In the genomic region with DNA sequence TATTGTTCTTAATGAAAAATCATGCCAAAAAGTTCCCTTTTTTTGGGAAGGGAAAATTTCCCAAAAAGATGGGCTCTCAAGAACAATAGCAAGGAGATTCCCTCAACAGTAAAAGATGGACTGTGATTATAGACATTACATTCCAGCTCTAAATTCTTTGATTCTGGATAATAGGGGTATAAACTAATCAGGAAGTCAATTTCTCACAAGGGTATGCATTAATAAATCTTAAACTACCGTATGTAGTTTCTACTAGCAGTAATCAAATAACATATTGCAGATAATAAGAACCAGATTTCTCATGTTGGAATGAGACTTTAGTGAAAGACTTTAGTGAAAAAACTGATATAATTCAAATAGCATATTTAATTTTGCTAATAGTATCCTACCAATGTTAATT, we compare ENCODE assay signal across 26 cellular contexts.
DNase-seq lines count a peak whose midpoint lies in the region; ATAC-seq and TF ChIP-seq lines count a peak whose summit lies in the region.
"Had no signal": no experiment of that assay in that cellular context is flagged by ENCODE, and none has a peak within 500 bp of the region (broad histone marks: within the 10 kb centered on the region; RNA-seq: fewer than 3 reads in every experiment).

No MANE protein-coding gene starts in this region.

- DNase-seq in SK-N-SH (no peak), mucosa of gallbladder (ENCODE audit: low spot score) (no peak)
- DNase-seq: 8988T; AML-193; BE2C; C1 segment of cervical spinal cord; Caco-2; Calu3; CD4-positive, alpha-beta memory T cell; CD4-positive, alpha-beta T cell; CD4-positive, CD25-positive, alpha-beta regulatory T cell; CD8-positive, alpha-beta memory T cell; CD8-positive, alpha-beta T cell; COR-L47; DMS 273 treated with DMSO at 0.1 percent for 48 hours; DMS153; DMS53; DND-41; EL had no signal

- peak; percentile 40; the same call in 2 of the 3 replicates for ATAC-seq in SK-N-SH treated with all-trans-retinoic acid at 6 μM for 48 hours
- ATAC-seq: A549; CD8-positive, alpha-beta T cell had no signal

- H3K27me3 ChIP-seq in SK-N-SH (ENCODE audit: insufficient read depth) (no peaks in the 10 kb centered on the region), Loucy (ENCODE audit: insufficient read depth, low read length, poor library complexity, severe bottlenecking) (no peaks in the 10 kb centered on the region)
- H3K27me3 ChIP-seq: BE2C; BLaER1; BLaER1 treated with 17β-estradiol and CSF1 and Interleukin-3, amounts not matched to agents 10 nM and 100 nM had no signal

- no peak overlapping the region for H3K27ac ChIP-seq in SK-N-SH (ENCODE audit: low read depth in 2 of 2, low read length in 1 of 2)
- H3K27ac ChIP-seq: 22Rv1; A549; BLaER1; BLaER1 treated with 17β-estradiol and CSF1 and Interleukin-3, amounts not matched to agents 10 nM and 100 nM; C4-2B had no signal

- WGBS in SK-N-SH (ENCODE audit: low lambda C conversion rate), result 0% methylated on average over 1 of the region's 1 CpG

- no peak for TF ChIP-seq EP300 in SK-N-SH (IDR thresholded peaks at IDR 0.05; ENCODE audit: borderline replicate concordance in 1 of 2, low read depth in 1 of 2, low read length in 1 of 2)

- POLR2A ChIA-PET in SK-N-SH (lab: Yijun Ruan, JAX), result no interaction called here

- H3K9me2 ChIP-seq in SK-N-SH (no peaks in the 10 kb centered on the region), Loucy (replicated peaks; ENCODE audit: low read depth, low read length) (no peaks in the 10 kb centered on the region)

- TF ChIP-seq RAD21 in SK-N-SH (IDR thresholded peaks at IDR 0.05; ENCODE audit: low read length), result no peak

- H3F3A ChIP-seq in SK-N-SH (replicated peaks; ENCODE audit: insufficient read depth) (no peaks in the 10 kb centered on the region), Loucy (ENCODE audit: low read depth) (peaks cover 20% of the 10 kb centered on the region)

- H3K9me3 ChIP-seq in SK-N-SH (no peaks in the 10 kb centered on the region), Loucy (ENCODE audit: insufficient read depth, low read depth, low read length) (peaks cover 4% of the 10 kb centered on the region; the same call in 1 of the 2 replicates)
- H3K9me3 ChIP-seq: A549; BE2C; BLaER1; BLaER1 treated with 17β-estradiol and CSF1 and Interleukin-3, amounts not matched to agents 10 nM and 100 nM; Caco-2 had no signal

- H3K36me3 ChIP-seq in SK-N-SH (replicated peaks in 1 of 2; ENCODE audit: control insufficient read depth in 1 of 2, insufficient read depth in 2 of 2, low read length in 1 of 2) (no peaks in the 10 kb centered on the region), Loucy (ENCODE audit: insufficient read depth, low read length) (no peaks in the 10 kb centered on the region)
- H3K36me3 ChIP-seq: BE2C; BLaER1; BLaER1 treated with 17β-estradiol and CSF1 and Interleukin-3, amounts not matched to agents 10 nM and 100 nM had no signal

- H4K20me1 ChIP-seq in SK-N-SH (ENCODE audit: insufficient read depth), result no peaks in the 10 kb centered on the region
- no peaks in the 10 kb centered on the region for H4K20me1 ChIP-seq in Loucy (ENCODE audit: insufficient read depth, low read length, poor library complexity, severe bottlenecking)
- H4K20me1 ChIP-seq: BLaER1; BLaER1 treated with 17β-estradiol and CSF1 and Interleukin-3, amounts not matched to agents 10 nM and 100 nM had no signal

- TF ChIP-seq CTCF in SK-N-SH (IDR thresholded peaks at IDR 0.05) (no peak), Loucy (conservative IDR thresholded peaks at IDR 0.05; ENCODE audit: low read length) (no peak)

- H2AFZ ChIP-seq in SK-N-SH (ENCODE audit: low read depth), result no peak overlapping the region
- H2AFZ ChIP-seq in Loucy (ENCODE audit: low read length), result no peak overlapping the region

- H3K79me2 ChIP-seq in SK-N-SH (ENCODE audit: insufficient read depth), result no peaks in the 10 kb centered on the region
- no peaks in the 10 kb centered on the region for H3K79me2 ChIP-seq in Loucy (ENCODE audit: insufficient read depth, low read length)

- H3K4me2 ChIP-seq in SK-N-SH, result no peak overlapping the region
- peak overlapping the region; percentile 43 for H3K4me2 ChIP-seq in Loucy (ENCODE audit: low read depth, low read length, poor library complexity, severe bottlenecking)
- H3K4me2 ChIP-seq: A549; BLaER1; BLaER1 treated with 17β-estradiol and CSF1 and Interleukin-3, amounts not matched to agents 10 nM and 100 nM had no signal

- CTCF ChIA-PET in SK-N-SH (lab: Yijun Ruan, JAX), result no interaction called here

- no peak overlapping the region for H3K9ac ChIP-seq in SK-N-SH
- H3K9ac ChIP-seq in Loucy (ENCODE audit: low read depth, low read length, poor library complexity, severe bottlenecking), result peak overlapping the region; percentile 9
- H3K9ac ChIP-seq: BLaER1; BLaER1 treated with 17β-estradiol and CSF1 and Interleukin-3, amounts not matched to agents 10 nM and 100 nM had no signal

- H3K4me1 ChIP-seq in SK-N-SH (ENCODE audit: control insufficient read depth in 1 of 2, insufficient read depth in 2 of 2, low read depth in 1 of 2, low read length in 1 of 2) (peaks cover 0 to 2% of the 10 kb centered on the region in 2 experiments; a peak in 2 of 4 replicates), Loucy (ENCODE audit: insufficient read depth, low read length, poor library complexity, severe bottlenecking) (peaks cover 66% of the 10 kb centered on the region)
- H3K4me1 ChIP-seq: A549; BE2C; BLaER1; BLaER1 treated with 17β-estradiol and CSF1 and Interleukin-3, amounts not matched to agents 10 nM and 100 nM; Caco-2 had no signal

- H3K4me3 ChIP-seq in SK-N-SH (ENCODE audit: low read depth in 2 of 2, low read length in 1 of 2), result no peak overlapping the region
- no peak overlapping the region for H3K4me3 ChIP-seq in Loucy (ENCODE audit: low read length, poor library complexity, severe bottlenecking)
- H3K4me3 ChIP-seq: A549; BLaER1; BLaER1 treated with 17β-estradiol and CSF1 and Interleukin-3, amounts not matched to agents 10 nM and 100 nM had no signal

TF ChIP-seq in SK-N-SH treated with all-trans-retinoic acid at 6 μM for 48 hours, 23 proteins besides CTCF, POLR2A, EP300 and RAD21 (continues in another document):
- TF ChIP-seq ISL1 (CRISPR knock-in tag; IDR thresholded peaks at IDR 0.05) (peak; percentile 98), OSR1 (CRISPR knock-in tag; IDR thresholded peaks at IDR 0.05) (no peak), ZFP3 (CRISPR knock-in tag; IDR thresholded peaks at IDR 0.05) (0 out of 2 replicates have a peak, but pooled peaks have one; percentile 15)
- TF ChIP-seq, protein P1, sequence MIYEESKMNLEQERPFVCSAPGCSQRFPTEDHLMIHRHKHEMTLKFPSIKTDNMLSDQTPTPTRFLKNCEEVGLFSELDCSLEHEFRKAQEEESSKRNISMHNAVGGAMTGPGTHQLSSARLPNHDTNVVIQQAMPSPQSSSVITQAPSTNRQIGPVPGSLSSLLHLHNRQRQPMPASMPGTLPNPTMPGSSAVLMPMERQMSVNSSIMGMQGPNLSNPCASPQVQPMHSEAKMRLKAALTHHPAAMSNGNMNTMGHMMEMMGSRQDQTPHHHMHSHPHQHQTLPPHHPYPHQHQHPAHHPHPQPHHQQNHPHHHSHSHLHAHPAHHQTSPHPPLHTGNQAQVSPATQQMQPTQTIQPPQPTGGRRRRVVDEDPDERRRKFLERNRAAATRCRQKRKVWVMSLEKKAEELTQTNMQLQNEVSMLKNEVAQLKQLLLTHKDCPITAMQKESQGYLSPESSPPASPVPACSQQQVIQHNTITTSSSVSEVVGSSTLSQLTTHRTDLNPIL (CRISPR knock-in tag; IDR thresholded peaks at IDR 0.05; ENCODE audit: low read depth), result peak; percentile 42; the same call in 1 of the 2 replicates
- TF ChIP-seq, protein P2, sequence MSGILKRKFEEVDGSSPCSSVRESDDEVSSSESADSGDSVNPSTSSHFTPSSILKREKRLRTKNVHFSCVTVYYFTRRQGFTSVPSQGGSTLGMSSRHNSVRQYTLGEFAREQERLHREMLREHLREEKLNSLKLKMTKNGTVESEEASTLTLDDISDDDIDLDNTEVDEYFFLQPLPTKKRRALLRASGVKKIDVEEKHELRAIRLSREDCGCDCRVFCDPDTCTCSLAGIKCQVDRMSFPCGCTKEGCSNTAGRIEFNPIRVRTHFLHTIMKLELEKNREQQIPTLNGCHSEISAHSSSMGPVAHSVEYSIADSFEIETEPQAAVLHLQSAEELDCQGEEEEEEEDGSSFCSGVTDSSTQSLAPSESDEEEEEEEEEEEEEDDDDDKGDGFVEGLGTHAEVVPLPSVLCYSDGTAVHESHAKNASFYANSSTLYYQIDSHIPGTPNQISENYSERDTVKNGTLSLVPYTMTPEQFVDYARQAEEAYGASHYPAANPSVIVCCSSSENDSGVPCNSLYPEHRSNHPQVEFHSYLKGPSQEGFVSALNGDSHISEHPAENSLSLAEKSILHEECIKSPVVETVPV (CRISPR knock-in tag; IDR thresholded peaks at IDR 0.05), result peak; percentile 64; the same call in 1 of the 2 replicates

TF ChIP-seq in SK-N-SH, 30 proteins besides CTCF, POLR2A, EP300 and RAD21 (continues in another document):
- TF ChIP-seq RFX5 (IDR thresholded peaks at IDR 0.05; ENCODE audit: low read length) (no peak), POLR2AphosphoS5 (IDR thresholded peaks at IDR 0.05; ENCODE audit: low read depth, low read length) (no peak), TEAD4 (IDR thresholded peaks at IDR 0.05; ENCODE audit: borderline replicate concordance, insufficient read depth) (no peak)
- TF ChIP-seq, protein P3, sequence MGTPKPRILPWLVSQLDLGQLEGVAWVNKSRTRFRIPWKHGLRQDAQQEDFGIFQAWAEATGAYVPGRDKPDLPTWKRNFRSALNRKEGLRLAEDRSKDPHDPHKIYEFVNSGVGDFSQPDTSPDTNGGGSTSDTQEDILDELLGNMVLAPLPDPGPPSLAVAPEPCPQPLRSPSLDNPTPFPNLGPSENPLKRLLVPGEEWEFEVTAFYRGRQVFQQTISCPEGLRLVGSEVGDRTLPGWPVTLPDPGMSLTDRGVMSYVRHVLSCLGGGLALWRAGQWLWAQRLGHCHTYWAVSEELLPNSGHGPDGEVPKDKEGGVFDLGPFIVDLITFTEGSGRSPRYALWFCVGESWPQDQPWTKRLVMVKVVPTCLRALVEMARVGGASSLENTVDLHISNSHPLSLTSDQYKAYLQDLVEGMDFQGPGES (IDR thresholded peaks at IDR 0.05; ENCODE audit: low read depth, low read length), result no peak
- TF ChIP-seq, protein P4, sequence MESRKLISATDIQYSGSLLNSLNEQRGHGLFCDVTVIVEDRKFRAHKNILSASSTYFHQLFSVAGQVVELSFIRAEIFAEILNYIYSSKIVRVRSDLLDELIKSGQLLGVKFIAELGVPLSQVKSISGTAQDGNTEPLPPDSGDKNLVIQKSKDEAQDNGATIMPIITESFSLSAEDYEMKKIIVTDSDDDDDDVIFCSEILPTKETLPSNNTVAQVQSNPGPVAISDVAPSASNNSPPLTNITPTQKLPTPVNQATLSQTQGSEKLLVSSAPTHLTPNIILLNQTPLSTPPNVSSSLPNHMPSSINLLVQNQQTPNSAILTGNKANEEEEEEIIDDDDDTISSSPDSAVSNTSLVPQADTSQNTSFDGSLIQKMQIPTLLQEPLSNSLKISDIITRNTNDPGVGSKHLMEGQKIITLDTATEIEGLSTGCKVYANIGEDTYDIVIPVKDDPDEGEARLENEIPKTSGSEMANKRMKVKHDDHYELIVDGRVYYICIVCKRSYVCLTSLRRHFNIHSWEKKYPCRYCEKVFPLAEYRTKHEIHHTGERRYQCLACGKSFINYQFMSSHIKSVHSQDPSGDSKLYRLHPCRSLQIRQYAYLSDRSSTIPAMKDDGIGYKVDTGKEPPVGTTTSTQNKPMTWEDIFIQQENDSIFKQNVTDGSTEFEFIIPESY (IDR thresholded peaks at IDR 0.05; ENCODE audit: borderline replicate concordance, low read depth), result no peak
